ENCODE assay signal across 8 cellular contexts in the genomic region with DNA sequence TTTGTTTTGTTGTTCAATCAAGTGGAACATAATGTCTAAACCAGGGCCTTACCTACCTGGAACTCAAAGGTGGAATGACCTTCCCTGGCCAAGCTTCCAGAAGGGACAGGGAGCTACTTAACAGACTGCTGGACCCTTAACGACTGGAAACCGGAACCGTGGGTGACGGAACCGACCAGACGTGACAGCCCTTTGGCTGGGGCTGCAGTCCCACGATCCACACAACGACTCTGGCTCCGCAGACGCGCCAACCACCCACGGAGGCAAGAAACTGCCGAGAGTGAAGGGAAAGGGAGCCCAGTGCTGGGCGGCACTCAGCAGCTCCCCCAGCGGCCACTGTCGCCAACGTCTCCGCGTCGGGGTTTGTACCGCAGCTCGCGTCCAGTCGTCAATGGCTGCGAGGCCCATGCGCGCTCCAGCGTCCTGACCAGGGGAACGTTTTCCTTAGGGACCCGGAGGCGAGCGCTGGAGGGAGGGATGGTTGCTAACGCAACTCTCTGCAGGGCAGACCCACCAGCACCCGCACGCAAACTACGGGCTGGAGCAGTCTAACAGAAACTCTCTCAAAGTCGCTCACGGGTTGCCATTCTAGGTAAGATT. TPM values are rescaled to one million over a fixed set of nuclear protein-coding genes. Genes with fewer than 3 reads are reported as not detected.
DNase-seq lines count a peak whose midpoint lies in the region; ATAC-seq and TF ChIP-seq lines count a peak whose summit lies in the region.

No MANE protein-coding gene starts in this region.

- peaks cover 6% of the 10 kb centered on the region for H3K27me3 Mint-ChIP-seq in chondrocyte (ENCODE audit: low read depth)

- intact Hi-C loops in left colon (cut with DNase I, micrococcal nuclease): no loop called here

- peak; percentile 91 for TF ChIP-seq CTCF in GM10266 (IDR thresholded peaks at IDR 0.05; ENCODE audit: control insufficient read depth, insufficient read depth, low read depth, missing control alignments)
- TF ChIP-seq CTCF in chondrocyte (IDR thresholded peaks at IDR 0.05): peak; percentile 86

- no peaks in the 10 kb centered on the region for H3K36me3 Mint-ChIP-seq in chondrocyte (ENCODE audit: low read depth)

- peak overlapping the region; percentile 50 for H3K4me3 Mint-ChIP-seq in chondrocyte (ENCODE audit: unreplicated experiment)

- ATAC-seq in left colon (peak; percentile 4), HG03175 (IDR thresholded peaks at IDR 0.05; ENCODE audit: unreplicated experiment) (no peak), GM19324 (IDR thresholded peaks at IDR 0.05; ENCODE audit: low FRiP score, unreplicated experiment) (no peak), GM19395 (IDR thresholded peaks at IDR 0.05; ENCODE audit: unreplicated experiment) (no peak)

- H3K27ac Mint-ChIP-seq in chondrocyte (ENCODE audit: unreplicated experiment): no peak overlapping the region

- peaks cover 14% of the 10 kb centered on the region for H3K4me1 Mint-ChIP-seq in chondrocyte (ENCODE audit: low read depth)

- DNase-seq in GM10266 (ENCODE audit: extremely low spot score): peak; percentile 75
- peak; percentile 71 to 75 for DNase-seq in activated CD4-positive, alpha-beta T cell treated with anti-CD3 and anti-CD28 coated beads for 4 hours
- peak; percentile 95 for DNase-seq in chondrocyte (ENCODE audit: low spot score)
- peak; percentile 38 to 67 for DNase-seq in left colon
- DNase-seq in stimulated activated CD4-positive, alpha-beta T cell treated with anti-CD3 and anti-CD28 coated beads, Interleukin-2, amount 100 ng/mL, for 48 hours: peak; percentile 72 to 83

- no peaks in the 10 kb centered on the region for H3K9me3 Mint-ChIP-seq in chondrocyte (ENCODE audit: low read depth)

RNA-seq across cellular contexts. Expression of gene KIF22, which starts 5.5 kb away (rescaled TPM):
- total RNA-seq in chondrocyte (13.5 to 24.3 TPM (median 14.1 TPM) in 3 replicates), left colon (10 to 100 TPM; 53.0 to 55.2 TPM)

RNA-seq across cellular contexts. Expression of gene ZG16, which starts 6.9 kb away (rescaled TPM):
- total RNA-seq in chondrocyte (not detected in 3 replicates), left colon (1,000 to 10,000 TPM; 1,315 to 1,793 TPM)

RNA-seq across cellular contexts. Expression of gene MAZ, which starts 21.3 kb away (rescaled TPM):
- total RNA-seq in chondrocyte: 318 to 359 TPM (median 358 TPM) in 3 replicates
- 100 to 1,000 TPM; 252 to 365 TPM for total RNA-seq in left colon

RNA-seq across cellular contexts. Expression of gene PRRT2, which starts 27.0 kb away (rescaled TPM):
- 5.2 to 9.1 TPM (median 6.1 TPM) in 3 replicates for total RNA-seq in chondrocyte
- total RNA-seq in left colon: 1 to 10 TPM; 1.3 to 2.0 TPM

RNA-seq across cellular contexts. Expression of gene PAGR1, which starts 31.0 kb away (rescaled TPM):
- total RNA-seq in chondrocyte (22.3 to 40.2 TPM (median 23.0 TPM) in 3 replicates), left colon (10 to 100 TPM; 16.8 to 17.4 TPM)

Comparison
In these comparisons a context has a peak if more than half of its experiments do, and no peak if none do; other contexts are left out.
1. RNA of gene ZG16, which starts 6.9 kb away (total RNA-seq): 1,315 to 1,793 TPM in left colon; not detected in chondrocyte; every median in the first group is over 1,000 times any median in the second.
2. Peak in every context shown above with its lines, with median percentiles within 50 percentile points of each other: DNase-seq.